ENCODE assay signal across 8 cellular contexts in the genomic region with DNA sequence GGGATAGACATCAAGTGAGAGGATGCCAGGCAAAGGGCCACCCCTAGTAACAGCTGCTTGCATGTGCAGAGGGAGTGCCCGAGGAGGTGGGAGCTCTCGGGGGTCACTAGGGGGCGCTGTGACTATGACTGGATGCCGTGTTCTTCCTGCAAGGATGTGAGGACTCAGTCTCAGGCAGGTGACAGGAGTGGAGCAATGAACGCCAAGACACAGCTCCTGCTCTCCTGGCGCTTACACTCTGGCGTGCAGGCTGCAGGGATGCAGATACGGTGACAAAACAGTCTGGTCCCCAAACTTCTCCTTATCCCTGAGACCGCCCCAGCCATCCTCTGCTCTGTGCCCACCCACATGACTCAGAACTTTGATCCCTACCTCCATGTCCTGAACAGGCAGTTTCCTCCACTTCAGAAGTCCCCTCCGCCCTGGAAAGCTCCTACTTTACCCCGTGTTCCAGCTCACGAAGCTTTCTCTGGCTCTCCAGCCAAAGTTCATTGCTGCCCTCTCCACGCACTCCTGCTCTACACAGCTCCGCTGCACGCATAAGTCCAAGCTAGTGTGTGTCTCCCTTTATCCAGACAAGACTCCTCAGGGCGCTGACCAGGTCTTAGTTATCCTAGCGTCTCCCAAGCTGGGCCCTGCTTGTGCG. TPM values are rescaled to one million over a fixed set of nuclear protein-coding genes. Genes with fewer than 3 reads are reported as not detected.
DNase-seq lines count a peak whose midpoint lies in the region; ATAC-seq, FAIRE-seq and TF ChIP-seq lines count a peak whose summit lies in the region.

No MANE protein-coding gene starts in this region.

- peak overlapping the region in 2 of 3 donors; percentile 3 to 55 for H3K27ac Mint-ChIP-seq in CD4-positive, CD25-positive, alpha-beta regulatory T cell
- no peak overlapping the region for H3K27ac Mint-ChIP-seq in activated B cell treated with CpG ODN at 0.5 μM for 24 hours

- DNase-seq in CD4-positive, CD25-positive, alpha-beta regulatory T cell: peak; percentile 62 to 88 (median 72)
- DNase-seq in NCI-H2196 (lab: John Stamatoyannopoulos, UW; ENCODE audit: unreplicated experiment) (peak; percentile 56), activated B cell treated with CpG ODN at 0.5 μM for 24 hours (peak; percentile 65), bronchial epithelial cell (ENCODE audit: low read depth) (peak; percentile 79), kidney tubule cell (ENCODE audit: low spot score) (peak; percentile 87)
- DNase-seq in stimulated activated CD4-positive, alpha-beta T cell treated with anti-CD3 and anti-CD28 coated beads, Interleukin-2, amount 100 ng/mL, for 4 hours (ENCODE audit: low read depth): peak; percentile 75

- H3K27me3 Mint-ChIP-seq in CD4-positive, CD25-positive, alpha-beta regulatory T cell: peaks cover 10% of the 10 kb centered on the region
- H3K27me3 Mint-ChIP-seq in activated B cell treated with CpG ODN at 0.5 μM for 24 hours: no peaks in the 10 kb centered on the region

- intact Hi-C loops in activated B cell treated with CpG ODN at 0.5 μM for 24 hours (cut with micrococcal nuclease): loop anchor here (2.0 kb wide), 1 partner anchor 163 kb away; no protein-coding TSS in a partner anchor

- no peaks in the 10 kb centered on the region for H3K4me1 ChIP-seq in CD4-positive, CD25-positive, alpha-beta regulatory T cell (ENCODE audit: control insufficient read depth, insufficient read depth, low read length, poor library complexity, severe bottlenecking)

- no peaks in the 10 kb centered on the region for H3K27me3 ChIP-seq in CD4-positive, CD25-positive, alpha-beta regulatory T cell (ENCODE audit: control insufficient read depth, insufficient read depth, low read length)
- H3K27me3 ChIP-seq in bronchial epithelial cell (ENCODE audit: control insufficient read depth, insufficient read depth, low read length): no peaks in the 10 kb centered on the region

- peaks cover 0 to 13% (median 6%) of the 10 kb centered on the region in 4 donors for H3K4me1 Mint-ChIP-seq in CD4-positive, CD25-positive, alpha-beta regulatory T cell
- peaks cover 8% of the 10 kb centered on the region for H3K4me1 Mint-ChIP-seq in activated B cell treated with CpG ODN at 0.5 μM for 24 hours

- H3K9me3 Mint-ChIP-seq in CD4-positive, CD25-positive, alpha-beta regulatory T cell: no peaks in the 10 kb centered on the region
- no peaks in the 10 kb centered on the region for H3K9me3 Mint-ChIP-seq in activated B cell treated with CpG ODN at 0.5 μM for 24 hours

- FAIRE-seq in bronchial epithelial cell (lab: Jason Lieb, UNC): peak; percentile 58

- POLR2A ChIA-PET in activated B cell treated with CpG ODN at 0.5 μM for 24 hours (lab: Charles Lee): interaction anchor here (1.3 to 2.7 kb wide), 4 partner anchors 15 to 35 kb away, joined by 5 to 28 read pairs (median 9); partner anchors contain the start of genes SPINT1 and VPS18

- no peak overlapping the region for H3K27ac ChIP-seq in CD4-positive, CD25-positive, alpha-beta regulatory T cell (ENCODE audit: insufficient read depth, low read length, poor library complexity, severe bottlenecking)

- TF ChIP-seq CTCF in activated B cell treated with CpG ODN at 0.5 μM for 24 hours (IDR thresholded peaks at IDR 0.05) (no peak), bronchial epithelial cell (IDR thresholded peaks at IDR 0.05; ENCODE audit: insufficient read depth, low read length, severe bottlenecking) (peak; percentile 98)

- no peaks in the 10 kb centered on the region for H3K9me3 ChIP-seq in CD4-positive, CD25-positive, alpha-beta regulatory T cell (ENCODE audit: control insufficient read depth in 2 of 2, low read length in 2 of 2)

- peak; percentile 62 to 63 for ATAC-seq in CD4-positive, CD25-positive, alpha-beta regulatory T cell (ENCODE audit: low read depth in 2 of 2)
- ATAC-seq in GM21786 (IDR thresholded peaks at IDR 0.05; ENCODE audit: unreplicated experiment) (peak; percentile 53), activated B cell treated with CpG ODN at 0.5 μM for 24 hours (ENCODE audit: low read depth) (peak; percentile 66), GM21717 (IDR thresholded peaks at IDR 0.05; ENCODE audit: unreplicated experiment) (no peak)

- peaks cover 3% of the 10 kb centered on the region for H3K36me3 Mint-ChIP-seq in CD4-positive, CD25-positive, alpha-beta regulatory T cell
- H3K36me3 Mint-ChIP-seq in activated B cell treated with CpG ODN at 0.5 μM for 24 hours (ENCODE audit: low read depth): peaks cover 7% of the 10 kb centered on the region

- H3K36me3 ChIP-seq in CD4-positive, CD25-positive, alpha-beta regulatory T cell (ENCODE audit: control insufficient read depth, insufficient read depth, low read length): no peaks in the 10 kb centered on the region
- peaks cover 23% of the 10 kb centered on the region for H3K36me3 ChIP-seq in bronchial epithelial cell (ENCODE audit: control insufficient read depth, insufficient read depth, low read length)

- no peak overlapping the region for H3K4me3 ChIP-seq in CD4-positive, CD25-positive, alpha-beta regulatory T cell (ENCODE audit: low read depth, low read length)
- H3K4me3 ChIP-seq in bronchial epithelial cell (ENCODE audit: low read depth, low read length): no peak overlapping the region

- CTCF ChIA-PET in activated B cell treated with CpG ODN at 0.5 μM for 24 hours (lab: Charles Lee): interaction anchor here (0.6 to 6.7 kb wide), 21 partner anchors 9 to 326 kb away, joined by 3 to 203 read pairs (median 5); partner anchors contain the start of genes RHOV, SPINT1 and VPS18

- H3K4me3 Mint-ChIP-seq in CD4-positive, CD25-positive, alpha-beta regulatory T cell: no peak overlapping the region
- no peak overlapping the region for H3K4me3 Mint-ChIP-seq in activated B cell treated with CpG ODN at 0.5 μM for 24 hours

RNA-seq across cellular contexts. Expression of gene RHOV, which starts 14.7 kb away (rescaled TPM):
- not detected for total RNA-seq in CD4-positive, CD25-positive, alpha-beta regulatory T cell
- under 1 TPM in 1 of 4 donors, not detected in 3; 0.09 TPM for polyA plus RNA-seq in CD4-positive, CD25-positive, alpha-beta regulatory T cell
- 0.27 TPM in 1 of 2 replicates, not detected in the other for total RNA-seq in activated B cell treated with CpG ODN at 0.5 μM for 24 hours
- total RNA-seq in bronchial epithelial cell: 7.1 and 38.7 TPM in 2 replicates

RNA-seq across cellular contexts. Expression of gene SPINT1, which starts 15.5 kb away (rescaled TPM):
- 2.1 TPM for total RNA-seq in CD4-positive, CD25-positive, alpha-beta regulatory T cell
- 1 to 10 TPM in 3 of 4 donors, under 1 TPM in 1; 0.63 to 1.9 (median 1.8) TPM for polyA plus RNA-seq in CD4-positive, CD25-positive, alpha-beta regulatory T cell
- total RNA-seq in activated B cell treated with CpG ODN at 0.5 μM for 24 hours (8.6 and 8.7 TPM in 2 replicates), bronchial epithelial cell (145 and 191 TPM in 2 replicates)

RNA-seq across cellular contexts. Expression of gene PPP1R14D, which starts 30.8 kb away (rescaled TPM):
- total RNA-seq in CD4-positive, CD25-positive, alpha-beta regulatory T cell: not detected
- not detected for polyA plus RNA-seq in CD4-positive, CD25-positive, alpha-beta regulatory T cell
- total RNA-seq in activated B cell treated with CpG ODN at 0.5 μM for 24 hours (0.31 TPM in 1 of 2 replicates, not detected in the other), bronchial epithelial cell (not detected in 2 replicates)

RNA-seq across cellular contexts. Expression of gene VPS18, which starts 34.9 kb away (rescaled TPM):
- 26.4 TPM for total RNA-seq in CD4-positive, CD25-positive, alpha-beta regulatory T cell
- polyA plus RNA-seq in CD4-positive, CD25-positive, alpha-beta regulatory T cell: 10 to 100 TPM; 19.5 to 26.5 (median 22.4) TPM
- total RNA-seq in activated B cell treated with CpG ODN at 0.5 μM for 24 hours (25.3 and 26.2 TPM in 2 replicates), bronchial epithelial cell (26.3 and 30.6 TPM in 2 replicates)

RNA-seq across cellular contexts. Expression of gene DNAJC17, which starts 52.1 kb away (rescaled TPM):
- 32.6 TPM for total RNA-seq in CD4-positive, CD25-positive, alpha-beta regulatory T cell
- 10 to 100 TPM; 23.7 to 32.7 (median 29.4) TPM for polyA plus RNA-seq in CD4-positive, CD25-positive, alpha-beta regulatory T cell
- total RNA-seq in activated B cell treated with CpG ODN at 0.5 μM for 24 hours: 43.1 and 51.0 TPM in 2 replicates
- 21.1 and 30.7 TPM in 2 replicates for total RNA-seq in bronchial epithelial cell

Comparison
In these comparisons a context has a peak if more than half of its experiments do, and no peak if none do; other contexts are left out.
1. RNA of gene SPINT1, which starts 15.5 kb away (total RNA-seq): 145 to 191 TPM in bronchial epithelial cell; 8.6 to 8.7 TPM in activated B cell treated with CpG ODN at 0.5 μM for 24 hours and 2.1 TPM in CD4-positive, CD25-positive, alpha-beta regulatory T cell (single experiment); every median in the first group is over 10 times any median in the second.
2. Peak in every context shown above with its lines, with median percentiles within 50 percentile points of each other: DNase-seq.